In the genomic region with DNA sequence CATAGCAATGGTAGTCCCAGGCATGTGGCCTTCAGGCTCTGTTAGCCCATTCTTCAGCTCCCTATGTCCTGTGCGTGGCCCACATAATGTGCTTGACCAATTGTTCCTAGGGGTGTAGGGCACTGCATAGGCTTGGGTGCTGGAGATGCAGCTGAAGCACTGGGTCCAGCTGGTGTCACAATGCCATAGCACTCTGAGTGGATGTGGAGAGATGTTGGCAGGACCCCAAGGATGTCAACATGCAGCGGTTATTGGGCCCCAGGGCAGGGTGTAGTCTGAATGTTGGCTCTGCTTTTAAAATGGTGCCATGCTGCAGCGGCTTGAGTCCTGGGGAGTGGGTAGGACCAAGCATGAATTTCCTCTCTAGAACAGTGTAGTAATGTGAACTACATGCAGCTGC, we compare ENCODE assay signal across 18 cellular contexts.
DNase-seq lines count a peak whose midpoint lies in the region; ATAC-seq, FAIRE-seq and TF ChIP-seq lines count a peak whose summit lies in the region.
"Had no signal": no experiment of that assay in that cellular context is flagged by ENCODE, and none has a peak within 500 bp of the region (broad histone marks: within the 10 kb centered on the region; RNA-seq: fewer than 3 reads in every experiment).

No MANE protein-coding gene starts in this region.

- H3K56ac ChIP-seq in H1 (replicated peaks; ENCODE audit: insufficient read length, low read depth, low read length), result no peak overlapping the region

- H2AK5ac ChIP-seq in H1 (ENCODE audit: low read depth, low read length), result no peak overlapping the region

- FAIRE-seq in H1 (lab: Jason Lieb, UNC), result no peak

- no peak overlapping the region for H3K4me2 ChIP-seq in H1 (ENCODE audit: insufficient read depth in 1 of 2, low read depth in 2 of 2, low read length in 2 of 2)
- H3K4me2 ChIP-seq: BLaER1 treated with 17β-estradiol and CSF1 and Interleukin-3, amounts not matched to agents 10 nM and 100 nM had no signal

- H3K27ac ChIP-seq in H1 (ENCODE audit: low read depth, low read length), result no peak overlapping the region
- H3K27ac ChIP-seq: BLaER1 treated with 17β-estradiol and CSF1 and Interleukin-3, amounts not matched to agents 10 nM and 100 nM; GM23248; Peyer's patch had no signal

- no peaks in the 10 kb centered on the region for H3K36me3 ChIP-seq in H1 (ENCODE audit: control insufficient read depth in 2 of 4, insufficient read depth in 4 of 4, low read length in 3 of 4)
- H3K36me3 ChIP-seq: BLaER1 treated with 17β-estradiol and CSF1 and Interleukin-3, amounts not matched to agents 10 nM and 100 nM; HAP-1; MG63; Peyer's patch had no signal

- H3K79me1 ChIP-seq in H1 (ENCODE audit: low read depth, low read length), result no peaks in the 10 kb centered on the region

- DNase-seq in SHP77 (lab: John Stamatoyannopoulos, UW), result peak; percentile 23 to 47
- no peak for DNase-seq in SHP77 treated with DMSO at 0.1 percent for 48 hours (lab: John Stamatoyannopoulos, UW)
- peak; percentile 58 for DNase-seq in NCI-H146 (lab: John Stamatoyannopoulos, UW)
- DNase-seq in H1 (ENCODE audit: low read depth in 1 of 2, low spot score in 2 of 2), result no peak
- DNase-seq in DMS79 treated with DMSO at 0.1 percent for 48 hours (lab: John Stamatoyannopoulos, UW), result no peak
- DNase-seq: ACHN; CD4-positive, alpha-beta memory T cell; GM23248; Kasumi-1; MG63; NCI-H1436; NCI-H510A; NCI-H774; Peyer's patch had no signal

- no peak overlapping the region for H3K4ac ChIP-seq in H1 (replicated peaks; ENCODE audit: insufficient read length, low read depth, low read length)

- no peak overlapping the region for H3K23ac ChIP-seq in H1 (ENCODE audit: insufficient read length)

- POLR2A ChIA-PET in H1 (lab: Charles Lee; ENCODE audit: partially characterized antibody), result interaction anchor here (0.8 kb wide), 1 partner anchor 123 kb away, joined by 3 read pairs; no protein-coding TSS in a partner anchor

- H3K9me3 ChIP-seq in H1 (ENCODE audit: insufficient read depth in 2 of 2, low read depth in 1 of 2, low read length in 1 of 2), result no peaks in the 10 kb centered on the region
- H3K9me3 ChIP-seq: HAP-1, Peyer's patch had no signal

- no peaks in the 10 kb centered on the region for H4K20me1 ChIP-seq in H1 (replicated peaks in 1 of 2; ENCODE audit: control insufficient read depth in 1 of 2, insufficient read depth in 2 of 2, low read length in 2 of 2)
- H4K20me1 ChIP-seq: BLaER1 treated with 17β-estradiol and CSF1 and Interleukin-3, amounts not matched to agents 10 nM and 100 nM had no signal

- no peak for TF ChIP-seq POLR2A in H1 (IDR thresholded peaks at IDR 0.05; ENCODE audit: control extremely low read depth in 1 of 2, low read depth in 2 of 2, low read length in 2 of 2)

- 97% methylated on average over 3 of the region's 3 CpGs; no CpG with 5 or more reads in 1 of the 2 experiments for WGBS in H1 (ENCODE audit: extremely low coverage in 1 of 2, insufficient coverage in 1 of 2, insufficient read length in 1 of 2, insufficient replicate concordance in 2 of 2, low coverage in 1 of 2, low lambda C conversion rate in 2 of 2, missing lambda C conversion rate in 1 of 2), 2 experiments

- H3K4me3 ChIP-seq in H1 (ENCODE audit: extremely low read depth in 1 of 4, insufficient read depth in 2 of 4, low read depth in 3 of 4, low read length in 4 of 4), result no peak overlapping the region
- H3K4me3 ChIP-seq: BLaER1 treated with 17β-estradiol and CSF1 and Interleukin-3, amounts not matched to agents 10 nM and 100 nM; GM23248; HAP-1; MG63; Peyer's patch had no signal

- no peak overlapping the region for H2BK20ac ChIP-seq in H1 (ENCODE audit: low read length)

- 0 out of 2 replicates have a peak overlapping the region, but pooled peaks have one; percentile 29 for H2BK12ac ChIP-seq in H1 (ENCODE audit: low read depth, low read length)

- no peak overlapping the region for H2AFZ ChIP-seq in H1 (ENCODE audit: low read length)
- H2AFZ ChIP-seq: GM23248 had no signal

- 0 out of 2 replicates have a peak overlapping the region, but pooled peaks have one; percentile 11 for H2BK5ac ChIP-seq in H1 (ENCODE audit: low read depth, low read length)

- no peak overlapping the region for H4K8ac ChIP-seq in H1 (ENCODE audit: extremely low read depth, insufficient read depth, low read length)

- no peak overlapping the region for H2BK15ac ChIP-seq in H1 (ENCODE audit: low read length)

- CTCF ChIA-PET in H1 (lab: Charles Lee; ENCODE audit: partially characterized antibody), result no interaction called here

- no peaks in the 10 kb centered on the region for H3K79me2 ChIP-seq in H1 (ENCODE audit: control insufficient read depth in 1 of 2, insufficient read depth in 2 of 2, low read length in 2 of 2)

- TF ChIP-seq CTCF in H1 (IDR thresholded peaks at IDR 0.05; ENCODE audit: control extremely low read depth in 1 of 3, insufficient read depth in 1 of 3, low read depth in 1 of 3, low read length in 3 of 3), result no peak

- no peak overlapping the region for H2BK120ac ChIP-seq in H1 (replicated peaks; ENCODE audit: low read depth, low read length)

- no peak for TF ChIP-seq EP300 in H1 (IDR thresholded peaks at IDR 0.05; ENCODE audit: borderline replicate concordance in 1 of 2, low read depth in 2 of 2, low read length in 2 of 2)

- no peaks in the 10 kb centered on the region for H3K4me1 ChIP-seq in H1 (replicated peaks in 1 of 4; ENCODE audit: control insufficient read depth in 3 of 4, insufficient read depth in 4 of 4, low read length in 3 of 4)
- H3K4me1 ChIP-seq: Peyer's patch had no signal

- ATAC-seq in GM21619 (IDR thresholded peaks at IDR 0.05; ENCODE audit: unreplicated experiment), result no peak
- no peak for ATAC-seq in GM21390 (IDR thresholded peaks at IDR 0.05; ENCODE audit: unreplicated experiment)

- no peaks in the 10 kb centered on the region for H3K27me3 ChIP-seq in H1 (replicated peaks in 1 of 4; ENCODE audit: control insufficient read depth in 3 of 4, extremely low read depth in 1 of 4, insufficient read depth in 3 of 4, low read length in 3 of 4)
- H3K27me3 ChIP-seq: BLaER1 treated with 17β-estradiol and CSF1 and Interleukin-3, amounts not matched to agents 10 nM and 100 nM; MG63; Peyer's patch had no signal

- no peak overlapping the region for H4K5ac ChIP-seq in H1 (ENCODE audit: insufficient read length, low read depth, low read length)

- no peak overlapping the region for H3K9ac ChIP-seq in H1 (replicated peaks in 1 of 4; ENCODE audit: extremely low read depth in 1 of 4, low read depth in 3 of 4, low read length in 3 of 4)
- H3K9ac ChIP-seq: BLaER1 treated with 17β-estradiol and CSF1 and Interleukin-3, amounts not matched to agents 10 nM and 100 nM; GM23248 had no signal

- H3K18ac ChIP-seq in H1 (ENCODE audit: extremely low read depth, low read length), result no peak overlapping the region

- no peak overlapping the region for H4K91ac ChIP-seq in H1 (replicated peaks; ENCODE audit: insufficient read length, low read length)

- H3K14ac ChIP-seq in H1 (ENCODE audit: insufficient read length), result no peak overlapping the region

- TF ChIP-seq RAD21 in H1 (IDR thresholded peaks at IDR 0.05 in 1 of 2, conservative IDR thresholded peaks at IDR 0.05 in 1 of 2; ENCODE audit: low read depth in 2 of 2, low read length in 2 of 2), result no peak

- H3K23me2 ChIP-seq in H1 (ENCODE audit: low read depth, low read length), result no peaks in the 10 kb centered on the region

TF ChIP-seq in H1, 55 proteins besides CTCF, POLR2A, EP300 and RAD21 (continues in another document):
- no peak for TF ChIP-seq KDM4A (IDR thresholded peaks at IDR 0.05; ENCODE audit: low read depth, low read length, severe bottlenecking)

Comparison
In these comparisons a context has a peak if more than half of its experiments do, and no peak if none do; other contexts are left out.
1. DNase-seq: peak in SHP77 (2 of 2) and NCI-H146 (single experiment); none in SHP77 treated with DMSO at 0.1 percent for 48 hours (single experiment), H1 (0 of 2) and DMS79 treated with DMSO at 0.1 percent for 48 hours (single experiment).